In genomic region chr9:133460405-133461175, GRCh38 we compare ENCODE assay signal across 1 cellular context.
A peak's percentile ranks its signal among the peaks of the same experiment; 100 is the strongest.
TF ChIP-seq lines count a peak whose summit lies in the region.

No MANE protein-coding gene starts in this region.

TF ChIP-seq in HEK293, 187 proteins besides CTCF, POLR2A, EP300 and RAD21 (continued from another document):
- no peak for TF ChIP-seq KLF9 (tag by site-specific recombination; IDR thresholded peaks at IDR 0.05; ENCODE audit: low read depth)
- TF ChIP-seq ZNF423 (tag by site-specific recombination; IDR thresholded peaks at IDR 0.05): no peak
- TF ChIP-seq ZBTB8A (tag by site-specific recombination; IDR thresholded peaks at IDR 0.05): no peak
- TF ChIP-seq ZNF311 (tag by site-specific recombination; IDR thresholded peaks at IDR 0.05; ENCODE audit: borderline replicate concordance): no peak
- peak; percentile 62 for TF ChIP-seq KLF1 (tag by site-specific recombination; IDR thresholded peaks at IDR 0.05)
- no peak for TF ChIP-seq ZNF341 (tag by site-specific recombination; IDR thresholded peaks at IDR 0.05; ENCODE audit: low read depth)
- no peak for TF ChIP-seq ZNF488 (tag by site-specific recombination; IDR thresholded peaks at IDR 0.05)
- TF ChIP-seq ZNF37A (tag by site-specific recombination; IDR thresholded peaks at IDR 0.05): no peak
- TF ChIP-seq ZNF555 (tag by site-specific recombination; conservative IDR thresholded peaks at IDR 0.05): no peak
- no peak for TF ChIP-seq ZNF248 (tag by site-specific recombination; IDR thresholded peaks at IDR 0.05)
- no peak for TF ChIP-seq ZNF510 (tag by site-specific recombination; IDR thresholded peaks at IDR 0.05; ENCODE audit: insufficient replicate concordance)
- TF ChIP-seq IKZF3 (tag by site-specific recombination; IDR thresholded peaks at IDR 0.05): no peak
- TF ChIP-seq ZBTB1 (tag by site-specific recombination; IDR thresholded peaks at IDR 0.05): no peak
- 0 out of 2 replicates have a peak, but pooled peaks have one; percentile 3 for TF ChIP-seq ZNF660 (tag by site-specific recombination; IDR thresholded peaks at IDR 0.05)
- peak; percentile 67; the same call in 1 of the 2 replicates for TF ChIP-seq ZNF10 (tag by site-specific recombination; IDR thresholded peaks at IDR 0.05)
- TF ChIP-seq BCL6B (tag by site-specific recombination; IDR thresholded peaks at IDR 0.05): no peak
- TF ChIP-seq PRDM10 (tag by site-specific recombination; IDR thresholded peaks at IDR 0.05): no peak
- TF ChIP-seq ZNF658 (tag by site-specific recombination; IDR thresholded peaks at IDR 0.05): no peak
- TF ChIP-seq ZNF704 (tag by site-specific recombination; IDR thresholded peaks at IDR 0.05): no peak
- no peak for TF ChIP-seq ZNF221 (tag by site-specific recombination; IDR thresholded peaks at IDR 0.05; ENCODE audit: borderline replicate concordance)
- 0 out of 2 replicates have a peak, but pooled peaks have one; percentile 23 for TF ChIP-seq ZNF366 (tag by site-specific recombination; conservative IDR thresholded peaks at IDR 0.05)
- no peak for TF ChIP-seq ZNF580 (tag by site-specific recombination; IDR thresholded peaks at IDR 0.05)
- TF ChIP-seq ZIC2 (tag by site-specific recombination; IDR thresholded peaks at IDR 0.05): no peak
- no peak for TF ChIP-seq ZNF514 (tag by site-specific recombination; IDR thresholded peaks at IDR 0.05)
- TF ChIP-seq ZBTB11 (tag by site-specific recombination; conservative IDR thresholded peaks at IDR 0.05; ENCODE audit: low read depth): no peak
- TF ChIP-seq HIC1 (tag by site-specific recombination; IDR thresholded peaks at IDR 0.05): 0 out of 2 replicates have a peak, but pooled peaks have one; percentile 36
- no peak for TF ChIP-seq INSM2 (tag by site-specific recombination; IDR thresholded peaks at IDR 0.05)
- TF ChIP-seq KLF8 (tag by site-specific recombination; IDR thresholded peaks at IDR 0.05): no peak
- no peak for TF ChIP-seq ZNF202 (tag by site-specific recombination; IDR thresholded peaks at IDR 0.05; ENCODE audit: borderline replicate concordance)
- TF ChIP-seq ZNF701 (tag by site-specific recombination; IDR thresholded peaks at IDR 0.05): no peak
- TF ChIP-seq ZNF157 (tag by site-specific recombination; IDR thresholded peaks at IDR 0.05): no peak
- 0 out of 2 replicates have a peak, but pooled peaks have one; percentile 31 for TF ChIP-seq KLF17 (tag by site-specific recombination; IDR thresholded peaks at IDR 0.05)
- no peak for TF ChIP-seq ZNF530 (tag by site-specific recombination; IDR thresholded peaks at IDR 0.05; ENCODE audit: low read depth)
- TF ChIP-seq OVOL3 (tag by site-specific recombination; IDR thresholded peaks at IDR 0.05): no peak
- no peak for TF ChIP-seq ZSCAN30 (tag by site-specific recombination; IDR thresholded peaks at IDR 0.05)
- TF ChIP-seq ZNF18 (tag by site-specific recombination; IDR thresholded peaks at IDR 0.05): no peak
